7 cellular contexts compared by ENCODE assay signal in the genomic region with DNA sequence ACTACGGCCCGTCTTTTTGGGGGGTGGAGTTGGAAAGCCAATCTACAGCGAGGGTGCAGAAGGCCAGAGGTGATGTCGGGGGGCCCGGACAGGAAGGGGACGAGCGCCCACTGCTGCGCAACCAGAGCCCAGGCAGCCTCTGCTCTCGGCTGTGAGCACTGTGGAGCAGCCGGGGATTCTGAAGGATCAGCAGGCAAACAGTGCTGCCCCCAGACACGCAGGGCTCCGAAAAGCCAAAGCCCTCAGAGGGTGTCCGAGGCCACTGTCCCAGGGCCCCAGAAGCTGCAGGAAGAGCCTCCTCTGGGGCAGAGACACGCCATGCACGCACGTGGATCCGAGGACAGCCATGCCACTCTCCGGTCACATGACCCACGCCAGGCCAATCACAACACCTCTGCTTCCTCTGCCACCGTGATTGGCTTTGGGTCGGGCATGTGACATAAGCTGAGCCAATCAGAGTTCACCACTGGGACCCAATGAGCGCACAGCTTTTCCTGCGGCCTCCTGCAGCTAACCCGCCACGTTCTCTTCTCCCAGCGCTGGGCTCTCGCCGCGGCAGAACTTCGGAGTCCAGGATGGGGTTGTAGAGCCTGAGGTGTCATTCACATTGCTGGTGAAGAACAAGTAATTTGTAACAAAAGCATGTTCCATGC. TPM values are rescaled to one million over a fixed set of nuclear protein-coding genes. Genes with fewer than 3 reads are reported as not detected.
DNase-seq lines count a peak whose midpoint lies in the region; ATAC-seq, FAIRE-seq and TF ChIP-seq lines count a peak whose summit lies in the region.

No MANE protein-coding gene starts in this region.

- TF ChIP-seq CTCF in epithelial cell of proximal tubule (conservative IDR thresholded peaks at IDR 0.05; ENCODE audit: low read depth, low read length): peak; percentile 31

- no peak for FAIRE-seq in GM12892 (lab: Jason Lieb, UNC)

- DNase-seq in GM12892 (ENCODE audit: insufficient read length) (peak; percentile 57), NCI-H2227 treated with DMSO at 0.1 percent for 48 hours (lab: John Stamatoyannopoulos, UW) (peak; percentile 96), epithelial cell of proximal tubule (ENCODE audit: low read depth) (peak; percentile 20), non-pigmented ciliary epithelial cell (ENCODE audit: low read depth) (peak; percentile 50)
- no peak for DNase-seq in NK-92 treated with Interleukin-12 subunit alpha and Interleukin-12 subunit beta, amount 100 ng/mL, for 24 hours (lab: John Stamatoyannopoulos, UW)

- ATAC-seq in HG03378 (IDR thresholded peaks at IDR 0.05; ENCODE audit: unreplicated experiment) (no peak), HG03520 (IDR thresholded peaks at IDR 0.05; ENCODE audit: unreplicated experiment) (no peak)

- H3K4me3 ChIP-seq in epithelial cell of proximal tubule (ENCODE audit: low read depth, low read length): peak overlapping the region; percentile 23

- no peak for TF ChIP-seq POLR2A in GM12892 (IDR thresholded peaks at IDR 0.05; ENCODE audit: low read depth, low read length)

RNA-seq across cellular contexts. Expression of gene ACTG1, which starts 40.7 kb away (rescaled TPM):
- 2,092 TPM for polyA plus RNA-seq in GM12892 (2012; ENCODE audit: missing spikeins)
- 8,322 and 8,951 TPM in 2 replicates for total RNA-seq in epithelial cell of proximal tubule

RNA-seq across cellular contexts. Expression of gene FSCN2, which starts 56.2 kb away (rescaled TPM):
- 0.87 TPM for polyA plus RNA-seq in GM12892 (2012; ENCODE audit: missing spikeins)
- total RNA-seq in epithelial cell of proximal tubule: 0.51 TPM in 1 of 2 replicates, not detected in the other
